8 cellular contexts compared by ENCODE assay signal in the genomic region with DNA sequence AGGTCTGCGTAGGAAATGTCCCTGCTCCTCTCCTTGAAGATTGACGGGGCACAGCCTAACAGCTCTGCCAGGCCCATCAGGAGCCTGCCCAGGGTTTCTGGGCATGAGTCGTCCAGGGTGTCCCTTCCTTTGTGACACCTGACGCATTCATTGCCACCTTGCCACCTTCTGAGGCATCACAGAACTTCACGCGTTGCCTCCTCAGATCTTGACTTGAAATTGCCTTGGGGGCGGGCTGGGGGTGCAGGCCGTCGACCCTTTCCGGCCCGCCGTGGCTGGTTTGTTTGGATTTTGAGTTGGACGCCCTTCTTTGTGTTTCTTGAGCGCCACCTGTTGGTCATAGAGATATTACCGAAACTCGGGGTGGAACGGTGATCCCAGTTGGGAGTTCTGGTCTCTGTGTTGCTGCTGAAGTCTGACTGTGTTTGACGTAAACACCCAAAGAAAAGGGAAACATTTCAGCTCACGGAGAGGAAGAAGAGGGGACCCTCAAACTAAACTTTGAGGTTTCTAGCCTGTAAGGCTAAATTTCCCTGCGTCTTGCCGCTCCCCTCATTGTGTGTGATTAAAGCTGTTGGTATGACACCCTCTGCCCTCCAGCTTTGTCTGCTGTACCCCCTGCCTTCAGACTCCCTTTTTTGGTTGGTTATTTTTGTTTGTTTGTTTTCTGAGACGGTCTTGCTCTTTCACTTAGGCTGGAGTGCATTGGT. TPM values are rescaled to one million over a fixed set of nuclear protein-coding genes. Genes with fewer than 3 reads are reported as not detected.
DNase-seq lines count a peak whose midpoint lies in the region; ATAC-seq and TF ChIP-seq lines count a peak whose summit lies in the region.

No MANE protein-coding gene starts in this region.

- H3K36me3 ChIP-seq in ascending aorta, result peaks cover 7 to 9% of the 10 kb centered on the region in 2 donors
- H3K36me3 ChIP-seq in skeletal muscle satellite cell (ENCODE audit: insufficient read depth, low read length), result peaks cover 10% of the 10 kb centered on the region

- H3K9ac ChIP-seq in skeletal muscle satellite cell (ENCODE audit: low read depth, low read length), result peak overlapping the region; percentile 26

- peak; percentile 12 for DNase-seq in GDM1 (lab: John Stamatoyannopoulos, UW)
- DNase-seq in NB4 (ENCODE audit: low read depth), result peak; percentile 79
- peak; percentile 68 for DNase-seq in T-helper 9 cell
- peak in 1 of 2 donors; percentile 84 for DNase-seq in ascending aorta (ENCODE audit: low spot score in 2 of 2)
- DNase-seq in hypothalamus (lab: John Stamatoyannopoulos, UW), result peak in 39 of 51 donors; percentile 15 to 79 (median 46)
- no peak for DNase-seq in GM19240 (ENCODE audit: insufficient read length, low spot score)

- no peak for TF ChIP-seq POLR2A in NB4 (IDR thresholded peaks at IDR 0.05; ENCODE audit: extremely low read depth, insufficient read length)

- H3K27me3 ChIP-seq in ascending aorta, result no peaks in the 10 kb centered on the region
- H3K27me3 ChIP-seq in skeletal muscle satellite cell (ENCODE audit: control insufficient read depth, insufficient read depth, low read length), result no peaks in the 10 kb centered on the region

- H3K4me3 ChIP-seq in NB4 (ENCODE audit: low read depth, low read length) (no peak overlapping the region), ascending aorta (no peak overlapping the region), skeletal muscle satellite cell (ENCODE audit: low read length) (peak overlapping the region; percentile 36)

- H3K4me2 ChIP-seq in skeletal muscle satellite cell (ENCODE audit: low read length), result peak overlapping the region; percentile 68

- no peak overlapping the region for H3K27ac ChIP-seq in ascending aorta

- intact Hi-C loops in ascending aorta (cut with DNase I), result loop anchor here (1.0 kb wide), 2 partner anchors 69 to 205 kb away; a partner anchor contains a TSS

- no peaks in the 10 kb centered on the region for H3K9me3 ChIP-seq in ascending aorta
- no peaks in the 10 kb centered on the region for H3K9me3 ChIP-seq in skeletal muscle satellite cell (replicated peaks; ENCODE audit: low read length)

- no peak for ATAC-seq in GM21723 (IDR thresholded peaks at IDR 0.05; ENCODE audit: unreplicated experiment)

- peaks cover 0 to 20% of the 10 kb centered on the region in 2 donors for H3K4me1 ChIP-seq in ascending aorta
- peaks cover 23% of the 10 kb centered on the region for H3K4me1 ChIP-seq in skeletal muscle satellite cell (ENCODE audit: control insufficient read depth, insufficient read depth, low read length)

- TF ChIP-seq CTCF in NB4 (IDR thresholded peaks at IDR 0.05; ENCODE audit: low read depth, low read length) (peak; percentile 82), ascending aorta (IDR thresholded peaks at IDR 0.05) (peak; percentile 69 to 85 (median 78))

RNA-seq across cellular contexts. Expression of a gene that starts 44.6 kb away (rescaled TPM):
- 62.3 TPM for total RNA-seq in ascending aorta
- total RNA-seq in skeletal muscle satellite cell (2012; rRNA removed), result 12.0 and 17.0 TPM in 2 replicates

RNA-seq across cellular contexts. Expression of a gene that starts 50.8 kb away (rescaled TPM):
- total RNA-seq in ascending aorta, result not detected
- total RNA-seq in skeletal muscle satellite cell (2012; rRNA removed), result not detected in 2 replicates

RNA-seq across cellular contexts. Expression of a gene that starts 59.7 kb away (rescaled TPM):
- total RNA-seq in ascending aorta, result not detected
- total RNA-seq in skeletal muscle satellite cell (2012; rRNA removed), result 1.1 TPM in 1 of 2 replicates, not detected in the other
